Comparison of ENCODE assay signal across 9 cellular contexts in genomic region chr5:6576861-6577501, GRCh38.
DNase-seq lines count a peak whose midpoint lies in the region; ATAC-seq and TF ChIP-seq lines count a peak whose summit lies in the region.
"Had no signal": no experiment of that assay in that cellular context is flagged by ENCODE, and none has a peak within 500 bp of the region (broad histone marks: within the 10 kb centered on the region; RNA-seq: fewer than 3 reads in every experiment).

No MANE protein-coding gene starts in this region.

- no peak overlapping the region for H3K9ac ChIP-seq in Loucy (ENCODE audit: low read depth, low read length, poor library complexity, severe bottlenecking)

- no peak overlapping the region for H3K4me3 Mint-ChIP-seq in activated T-cell treated with anti-CD3 and anti-CD28 coated beads, Interleukin-2, amount 50 U/mL, for 24 hours
- H3K4me3 Mint-ChIP-seq: CD4-positive, alpha-beta memory T cell had no signal

- H4K20me1 ChIP-seq in Loucy (ENCODE audit: insufficient read depth, low read length, poor library complexity, severe bottlenecking), result no peaks in the 10 kb centered on the region

- no peaks in the 10 kb centered on the region for H3K9me2 ChIP-seq in Loucy (replicated peaks; ENCODE audit: low read depth, low read length)

- no peak for ATAC-seq in GM18861 (IDR thresholded peaks at IDR 0.05; ENCODE audit: unreplicated experiment)

- no peaks in the 10 kb centered on the region for H3K4me1 ChIP-seq in Loucy (ENCODE audit: insufficient read depth, low read length, poor library complexity, severe bottlenecking)

- H3F3A ChIP-seq in Loucy (ENCODE audit: low read depth), result no peaks in the 10 kb centered on the region

- no peaks in the 10 kb centered on the region for H3K27me3 ChIP-seq in Loucy (ENCODE audit: insufficient read depth, low read length, poor library complexity, severe bottlenecking)

- peaks cover 50% of the 10 kb centered on the region for H3K27me3 Mint-ChIP-seq in activated T-cell treated with anti-CD3 and anti-CD28 coated beads, Interleukin-2, amount 50 U/mL, for 24 hours

- H3K27ac Mint-ChIP-seq in activated T-cell treated with anti-CD3 and anti-CD28 coated beads, Interleukin-2, amount 50 U/mL, for 24 hours, result no peak overlapping the region
- H3K27ac Mint-ChIP-seq: CD4-positive, alpha-beta memory T cell had no signal

- DNase-seq in NCI-H2171 treated with DMSO at 0.1 percent for 48 hours (lab: John Stamatoyannopoulos, UW) (peak; percentile 43), NCI-H2171 (lab: John Stamatoyannopoulos, UW) (no peak), SIG-M5 treated with dmso at 0.1 percent for 504 hours (lab: John Stamatoyannopoulos, UW; ENCODE audit: unreplicated experiment) (peak; percentile 11), fibroblast of pulmonary artery (ENCODE audit: low read depth) (peak; percentile 68), pons (ENCODE audit: low spot score) (peak; percentile 26)
- DNase-seq in activated T-cell treated with anti-CD3 and anti-CD28 coated beads, Interleukin-2, amount 50 U/mL, for 24 hours, result no peak

- no peaks in the 10 kb centered on the region for H3K79me2 ChIP-seq in Loucy (ENCODE audit: insufficient read depth, low read length)

- no peaks in the 10 kb centered on the region for H3K9me3 Mint-ChIP-seq in activated T-cell treated with anti-CD3 and anti-CD28 coated beads, Interleukin-2, amount 50 U/mL, for 24 hours
- H3K9me3 Mint-ChIP-seq: CD4-positive, alpha-beta memory T cell had no signal

- no peak overlapping the region for H2AFZ ChIP-seq in Loucy (ENCODE audit: low read length)

- H3K36me3 Mint-ChIP-seq in activated T-cell treated with anti-CD3 and anti-CD28 coated beads, Interleukin-2, amount 50 U/mL, for 24 hours (ENCODE audit: low read depth), result no peaks in the 10 kb centered on the region
- H3K36me3 Mint-ChIP-seq: CD4-positive, alpha-beta memory T cell had no signal

- H3K4me1 Mint-ChIP-seq in activated T-cell treated with anti-CD3 and anti-CD28 coated beads, Interleukin-2, amount 50 U/mL, for 24 hours (ENCODE audit: low read depth), result no peaks in the 10 kb centered on the region
- H3K4me1 Mint-ChIP-seq: CD4-positive, alpha-beta memory T cell had no signal

- H3K4me2 ChIP-seq in Loucy (ENCODE audit: low read depth, low read length, poor library complexity, severe bottlenecking), result no peak overlapping the region

- H3K4me3 ChIP-seq in Loucy (ENCODE audit: low read length, poor library complexity, severe bottlenecking) (no peak overlapping the region), fibroblast of pulmonary artery (replicated peaks; ENCODE audit: low read depth, low read length) (no peak overlapping the region)

- H3K36me3 ChIP-seq in Loucy (ENCODE audit: insufficient read depth, low read length), result no peaks in the 10 kb centered on the region

- TF ChIP-seq CTCF in Loucy (conservative IDR thresholded peaks at IDR 0.05; ENCODE audit: low read length) (peak; percentile 67), fibroblast of pulmonary artery (IDR thresholded peaks at IDR 0.05; ENCODE audit: low read length, missing control alignments) (peak; percentile 70)

- no peaks in the 10 kb centered on the region for H3K9me3 ChIP-seq in Loucy (ENCODE audit: insufficient read depth, low read depth, low read length)

Comparison
In these comparisons a context has a peak if more than half of its experiments do, and no peak if none do; other contexts are left out.
1. DNase-seq: peak in NCI-H2171 treated with DMSO at 0.1 percent for 48 hours (single experiment), SIG-M5 treated with dmso at 0.1 percent for 504 hours (single experiment), fibroblast of pulmonary artery (single experiment) and pons (single experiment); none in NCI-H2171 (single experiment) and activated T-cell treated with anti-CD3 and anti-CD28 coated beads, Interleukin-2, amount 50 U/mL, for 24 hours (single experiment).